ENCODE assay signal across 21 cellular contexts in the genomic region with DNA sequence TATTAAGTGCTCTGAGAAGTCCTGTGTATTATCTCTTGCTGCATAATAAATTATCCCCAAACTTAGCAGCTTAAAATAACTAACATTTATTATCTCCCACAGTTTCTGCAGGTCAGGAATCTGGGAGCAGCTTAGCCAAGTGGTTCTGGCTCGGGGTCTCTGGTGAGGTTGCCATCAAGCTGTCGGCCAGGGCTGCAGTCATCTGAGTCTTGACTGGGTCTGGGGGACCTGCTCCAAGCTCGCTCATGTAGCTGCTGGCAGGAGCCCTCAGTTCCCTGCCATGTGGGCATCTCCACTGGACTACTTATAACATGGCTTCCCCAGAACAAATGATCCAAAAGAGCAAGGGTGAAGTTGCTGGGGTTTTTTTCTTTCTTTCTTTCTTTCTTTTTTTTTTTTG.
DNase-seq lines count a peak whose midpoint lies in the region; ATAC-seq and TF ChIP-seq lines count a peak whose summit lies in the region.
"Had no signal": no experiment of that assay in that cellular context is flagged by ENCODE, and none has a peak within 500 bp of the region (broad histone marks: within the 10 kb centered on the region; RNA-seq: fewer than 3 reads in every experiment).

No MANE protein-coding gene starts in this region.

- peaks cover 0 to 16% of the 10 kb centered on the region in 2 experiments for H3K36me3 ChIP-seq in SK-N-SH (replicated peaks in 1 of 2; ENCODE audit: control insufficient read depth in 1 of 2, insufficient read depth in 2 of 2, low read length in 1 of 2)
- peaks cover 35% of the 10 kb centered on the region for H3K36me3 ChIP-seq in adipocyte (ENCODE audit: control insufficient read depth, insufficient read depth, low read length, severe bottlenecking)
- H3K36me3 ChIP-seq: HAP-1 had no signal

- H3F3A ChIP-seq in SK-N-SH (replicated peaks; ENCODE audit: insufficient read depth), result peaks cover 20% of the 10 kb centered on the region

- H4K20me1 ChIP-seq in SK-N-SH (ENCODE audit: insufficient read depth), result no peaks in the 10 kb centered on the region

- H3K4me1 ChIP-seq in SK-N-SH (ENCODE audit: control insufficient read depth in 1 of 2, insufficient read depth in 2 of 2, low read depth in 1 of 2, low read length in 1 of 2) (peaks cover 0 to 40% of the 10 kb centered on the region in 2 experiments; a peak in 3 of 4 replicates), adipocyte (ENCODE audit: control insufficient read depth, insufficient read depth, low read length) (peaks cover 44% of the 10 kb centered on the region)
- H3K4me1 ChIP-seq: HAP-1 had no signal

- intact Hi-C loops in posterior vena cava (cut with DNase I), result no loop called here

- H3K27ac ChIP-seq in SK-N-SH (ENCODE audit: low read depth in 2 of 2, low read length in 1 of 2), result no peak overlapping the region
- peak overlapping the region; percentile 21 for H3K27ac ChIP-seq in AG04450 (ENCODE audit: low read depth, low read length)
- H3K27ac ChIP-seq: 22Rv1; BLaER1 treated with 17β-estradiol and CSF1 and Interleukin-3, amounts not matched to agents 10 nM and 100 nM had no signal

- DNase-seq in SK-N-SH (no peak), AG04450 (ENCODE audit: low read depth, low spot score) (no peak), adipocyte (ENCODE audit: low read depth) (no peak), posterior vena cava (ENCODE audit: low spot score) (peak; percentile 53), NCI-H1092 treated with DMSO at 0.1 percent for 48 hours (lab: John Stamatoyannopoulos, UW) (no peak), DMS79 treated with DMSO at 0.1 percent for 48 hours (lab: John Stamatoyannopoulos, UW) (no peak)
- DNase-seq: ACHN; Caco-2; CD4-positive, alpha-beta memory T cell; NCI-H1105 treated with DMSO at 0.1 percent for 48 hours; NCI-H2029 treated with DMSO at 0.1 percent for 48 hours; NCI-H226; NCI-H524; NCI-H82 had no signal

- no peak for TF ChIP-seq RAD21 in SK-N-SH (IDR thresholded peaks at IDR 0.05; ENCODE audit: low read length)

- TF ChIP-seq EP300 in SK-N-SH (IDR thresholded peaks at IDR 0.05; ENCODE audit: borderline replicate concordance in 1 of 2, low read depth in 1 of 2, low read length in 1 of 2), result no peak

- POLR2A ChIA-PET in SK-N-SH (lab: Yijun Ruan, JAX) (no interaction called here), AG04450 (lab: Yijun Ruan, JAX) (no interaction called here)

- TF ChIP-seq CTCF in SK-N-SH (IDR thresholded peaks at IDR 0.05) (no peak), AG04450 (IDR thresholded peaks at IDR 0.05; ENCODE audit: low read depth, low read length) (no peak)

- H2AFZ ChIP-seq in SK-N-SH (ENCODE audit: low read depth), result no peak overlapping the region
- H2AFZ ChIP-seq: GM23338 had no signal

- H3K27me3 ChIP-seq in SK-N-SH (ENCODE audit: insufficient read depth) (no peaks in the 10 kb centered on the region), AG04450 (ENCODE audit: control insufficient read depth, insufficient read depth, low read length) (no peaks in the 10 kb centered on the region), adipocyte (replicated peaks; ENCODE audit: control insufficient read depth, insufficient read depth, low read length) (no peaks in the 10 kb centered on the region)
- H3K27me3 ChIP-seq: BLaER1 treated with 17β-estradiol and CSF1 and Interleukin-3, amounts not matched to agents 10 nM and 100 nM had no signal

- CTCF ChIA-PET in SK-N-SH (lab: Yijun Ruan, JAX), result interaction anchor here (0.7 to 2.7 kb wide), 7 partner anchors 8 to 179 kb away, joined by 3 to 17 read pairs (median 3); no protein-coding TSS in a partner anchor
- CTCF ChIA-PET in AG04450 (lab: Charles Lee), result interaction anchor here (1.4 to 1.7 kb wide), 4 partner anchors 9 to 164 kb away, joined by 3 to 11 read pairs (median 6); no protein-coding TSS in a partner anchor

- H3K9me3 ChIP-seq in SK-N-SH, result no peaks in the 10 kb centered on the region
- H3K9me3 ChIP-seq in AG04450 (ENCODE audit: control insufficient read depth, insufficient read depth, low read length), result no peaks in the 10 kb centered on the region; the same call in 1 of the 2 replicates
- H3K9me3 ChIP-seq in adipocyte (ENCODE audit: control insufficient read depth, low read length), result no peaks in the 10 kb centered on the region
- H3K9me3 ChIP-seq: BLaER1 treated with 17β-estradiol and CSF1 and Interleukin-3, amounts not matched to agents 10 nM and 100 nM; Caco-2; HAP-1 had no signal

- WGBS in SK-N-SH (ENCODE audit: low lambda C conversion rate), result 98% methylated on average over 3 of the region's 3 CpGs

- H3K9me2 ChIP-seq in SK-N-SH, result no peaks in the 10 kb centered on the region

- no peak overlapping the region for H3K4me3 ChIP-seq in SK-N-SH (ENCODE audit: low read depth in 2 of 2, low read length in 1 of 2)
- no peak overlapping the region for H3K4me3 ChIP-seq in AG04450 (ENCODE audit: low read depth, low read length)
- H3K4me3 ChIP-seq in adipocyte (ENCODE audit: low read length), result no peak overlapping the region
- H3K4me3 ChIP-seq: BLaER1 treated with 17β-estradiol and CSF1 and Interleukin-3, amounts not matched to agents 10 nM and 100 nM; GM23338; HAP-1 had no signal

- H3K9ac ChIP-seq in SK-N-SH (no peak overlapping the region), adipocyte (ENCODE audit: low read length) (peak overlapping the region; percentile 10)
- H3K9ac ChIP-seq: BLaER1 treated with 17β-estradiol and CSF1 and Interleukin-3, amounts not matched to agents 10 nM and 100 nM had no signal

- no peak for ATAC-seq in SK-N-SH treated with all-trans-retinoic acid at 6 μM for 48 hours
- ATAC-seq in GM21526 (IDR thresholded peaks at IDR 0.05; ENCODE audit: low FRiP score, unreplicated experiment), result no peak
- ATAC-seq: GM23338, Right ventricle myocardium inferior had no signal

- no peak overlapping the region for H3K4me2 ChIP-seq in SK-N-SH
- H3K4me2 ChIP-seq: BLaER1 treated with 17β-estradiol and CSF1 and Interleukin-3, amounts not matched to agents 10 nM and 100 nM; GM23338 had no signal

- peaks cover 59% of the 10 kb centered on the region for H3K79me2 ChIP-seq in SK-N-SH (ENCODE audit: insufficient read depth)

TF ChIP-seq in SK-N-SH treated with all-trans-retinoic acid at 6 μM for 48 hours, 23 proteins besides CTCF, POLR2A, EP300 and RAD21:
- TF ChIP-seq GLIS3 (CRISPR knock-in tag; IDR thresholded peaks at IDR 0.05) (no peak), ISL1 (CRISPR knock-in tag; IDR thresholded peaks at IDR 0.05) (0 out of 2 replicates have a peak, but pooled peaks have one; percentile 34), BACH2 (CRISPR knock-in tag; IDR thresholded peaks at IDR 0.05; ENCODE audit: borderline replicate concordance) (no peak)
- TF ChIP-seq, protein P1, sequence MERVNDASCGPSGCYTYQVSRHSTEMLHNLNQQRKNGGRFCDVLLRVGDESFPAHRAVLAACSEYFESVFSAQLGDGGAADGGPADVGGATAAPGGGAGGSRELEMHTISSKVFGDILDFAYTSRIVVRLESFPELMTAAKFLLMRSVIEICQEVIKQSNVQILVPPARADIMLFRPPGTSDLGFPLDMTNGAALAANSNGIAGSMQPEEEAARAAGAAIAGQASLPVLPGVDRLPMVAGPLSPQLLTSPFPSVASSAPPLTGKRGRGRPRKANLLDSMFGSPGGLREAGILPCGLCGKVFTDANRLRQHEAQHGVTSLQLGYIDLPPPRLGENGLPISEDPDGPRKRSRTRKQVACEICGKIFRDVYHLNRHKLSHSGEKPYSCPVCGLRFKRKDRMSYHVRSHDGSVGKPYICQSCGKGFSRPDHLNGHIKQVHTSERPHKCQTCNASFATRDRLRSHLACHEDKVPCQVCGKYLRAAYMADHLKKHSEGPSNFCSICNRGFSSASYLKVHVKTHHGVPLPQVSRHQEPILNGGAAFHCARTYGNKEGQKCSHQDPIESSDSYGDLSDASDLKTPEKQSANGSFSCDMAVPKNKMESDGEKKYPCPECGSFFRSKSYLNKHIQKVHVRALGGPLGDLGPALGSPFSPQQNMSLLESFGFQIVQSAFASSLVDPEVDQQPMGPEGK (CRISPR knock-in tag; IDR thresholded peaks at IDR 0.05; ENCODE audit: borderline replicate concordance), result no peak

TF ChIP-seq in SK-N-SH, 30 proteins besides CTCF, POLR2A, EP300 and RAD21 (continues in another document):
- TF ChIP-seq, protein P2, sequence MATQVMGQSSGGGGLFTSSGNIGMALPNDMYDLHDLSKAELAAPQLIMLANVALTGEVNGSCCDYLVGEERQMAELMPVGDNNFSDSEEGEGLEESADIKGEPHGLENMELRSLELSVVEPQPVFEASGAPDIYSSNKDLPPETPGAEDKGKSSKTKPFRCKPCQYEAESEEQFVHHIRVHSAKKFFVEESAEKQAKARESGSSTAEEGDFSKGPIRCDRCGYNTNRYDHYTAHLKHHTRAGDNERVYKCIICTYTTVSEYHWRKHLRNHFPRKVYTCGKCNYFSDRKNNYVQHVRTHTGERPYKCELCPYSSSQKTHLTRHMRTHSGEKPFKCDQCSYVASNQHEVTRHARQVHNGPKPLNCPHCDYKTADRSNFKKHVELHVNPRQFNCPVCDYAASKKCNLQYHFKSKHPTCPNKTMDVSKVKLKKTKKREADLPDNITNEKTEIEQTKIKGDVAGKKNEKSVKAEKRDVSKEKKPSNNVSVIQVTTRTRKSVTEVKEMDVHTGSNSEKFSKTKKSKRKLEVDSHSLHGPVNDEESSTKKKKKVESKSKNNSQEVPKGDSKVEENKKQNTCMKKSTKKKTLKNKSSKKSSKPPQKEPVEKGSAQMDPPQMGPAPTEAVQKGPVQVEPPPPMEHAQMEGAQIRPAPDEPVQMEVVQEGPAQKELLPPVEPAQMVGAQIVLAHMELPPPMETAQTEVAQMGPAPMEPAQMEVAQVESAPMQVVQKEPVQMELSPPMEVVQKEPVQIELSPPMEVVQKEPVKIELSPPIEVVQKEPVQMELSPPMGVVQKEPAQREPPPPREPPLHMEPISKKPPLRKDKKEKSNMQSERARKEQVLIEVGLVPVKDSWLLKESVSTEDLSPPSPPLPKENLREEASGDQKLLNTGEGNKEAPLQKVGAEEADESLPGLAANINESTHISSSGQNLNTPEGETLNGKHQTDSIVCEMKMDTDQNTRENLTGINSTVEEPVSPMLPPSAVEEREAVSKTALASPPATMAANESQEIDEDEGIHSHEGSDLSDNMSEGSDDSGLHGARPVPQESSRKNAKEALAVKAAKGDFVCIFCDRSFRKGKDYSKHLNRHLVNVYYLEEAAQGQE (IDR thresholded peaks at IDR 0.05; ENCODE audit: low read depth, low read length), result no peak
- no peak for TF ChIP-seq YY1 (IDR thresholded peaks at IDR 0.05; ENCODE audit: low read depth)
- TF ChIP-seq RXRA (IDR thresholded peaks at IDR 0.05; ENCODE audit: borderline replicate concordance, low read depth), result no peak
